In the genomic region with DNA sequence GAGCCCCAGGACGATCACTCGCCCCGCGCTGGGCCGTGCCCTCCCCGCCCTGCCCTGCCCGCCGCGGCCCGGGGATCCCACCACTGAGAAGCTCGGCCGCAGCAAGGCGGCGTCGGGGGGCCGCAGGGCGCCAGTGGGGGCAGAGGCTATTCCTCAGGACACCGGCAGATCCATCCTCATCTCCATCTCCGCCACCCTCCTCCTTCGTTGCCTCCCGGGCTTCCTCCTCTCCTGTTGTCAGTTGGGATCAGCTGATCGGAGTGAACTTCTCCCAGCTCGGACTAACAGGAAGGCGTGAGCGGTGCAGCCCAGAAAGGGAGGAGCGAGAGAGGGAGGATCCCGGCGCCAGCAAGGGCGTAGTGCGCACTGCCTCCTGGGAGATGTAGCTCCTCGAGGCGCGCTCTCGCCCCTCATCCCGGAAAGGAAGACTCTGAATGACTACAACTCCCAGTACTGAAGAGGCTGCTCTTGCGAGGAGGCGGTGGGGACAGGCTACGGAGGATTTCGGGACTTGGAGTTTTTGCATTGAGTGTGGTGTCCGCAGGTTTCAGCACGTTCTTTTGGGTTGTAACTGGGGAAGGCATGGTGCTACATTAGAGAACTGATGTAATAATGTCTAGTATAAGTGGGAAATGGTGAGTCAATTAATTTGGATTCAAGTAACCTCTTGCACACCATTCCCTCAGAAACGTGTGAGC, we compare ENCODE assay signal across 1 cellular context.
TF ChIP-seq lines count a peak whose summit lies in the region.

A gene with protein sequence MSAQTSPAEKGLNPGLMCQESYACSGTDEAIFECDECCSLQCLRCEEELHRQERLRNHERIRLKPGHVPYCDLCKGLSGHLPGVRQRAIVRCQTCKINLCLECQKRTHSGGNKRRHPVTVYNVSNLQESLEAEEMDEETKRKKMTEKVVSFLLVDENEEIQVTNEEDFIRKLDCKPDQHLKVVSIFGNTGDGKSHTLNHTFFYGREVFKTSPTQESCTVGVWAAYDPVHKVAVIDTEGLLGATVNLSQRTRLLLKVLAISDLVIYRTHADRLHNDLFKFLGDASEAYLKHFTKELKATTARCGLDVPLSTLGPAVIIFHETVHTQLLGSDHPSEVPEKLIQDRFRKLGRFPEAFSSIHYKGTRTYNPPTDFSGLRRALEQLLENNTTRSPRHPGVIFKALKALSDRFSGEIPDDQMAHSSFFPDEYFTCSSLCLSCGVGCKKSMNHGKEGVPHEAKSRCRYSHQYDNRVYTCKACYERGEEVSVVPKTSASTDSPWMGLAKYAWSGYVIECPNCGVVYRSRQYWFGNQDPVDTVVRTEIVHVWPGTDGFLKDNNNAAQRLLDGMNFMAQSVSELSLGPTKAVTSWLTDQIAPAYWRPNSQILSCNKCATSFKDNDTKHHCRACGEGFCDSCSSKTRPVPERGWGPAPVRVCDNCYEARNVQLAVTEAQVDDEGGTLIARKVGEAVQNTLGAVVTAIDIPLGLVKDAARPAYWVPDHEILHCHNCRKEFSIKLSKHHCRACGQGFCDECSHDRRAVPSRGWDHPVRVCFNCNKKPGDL (minus strand): TSS at position 262 of the 698 bp plus-strand sequence. CDS start 2,598 bp downstream, outside the sequence.

TF ChIP-seq in HepG2, 621 proteins besides CTCF, POLR2A, EP300 and RAD21 (continued from another document and continues in another):
- TF ChIP-seq, protein P1, sequence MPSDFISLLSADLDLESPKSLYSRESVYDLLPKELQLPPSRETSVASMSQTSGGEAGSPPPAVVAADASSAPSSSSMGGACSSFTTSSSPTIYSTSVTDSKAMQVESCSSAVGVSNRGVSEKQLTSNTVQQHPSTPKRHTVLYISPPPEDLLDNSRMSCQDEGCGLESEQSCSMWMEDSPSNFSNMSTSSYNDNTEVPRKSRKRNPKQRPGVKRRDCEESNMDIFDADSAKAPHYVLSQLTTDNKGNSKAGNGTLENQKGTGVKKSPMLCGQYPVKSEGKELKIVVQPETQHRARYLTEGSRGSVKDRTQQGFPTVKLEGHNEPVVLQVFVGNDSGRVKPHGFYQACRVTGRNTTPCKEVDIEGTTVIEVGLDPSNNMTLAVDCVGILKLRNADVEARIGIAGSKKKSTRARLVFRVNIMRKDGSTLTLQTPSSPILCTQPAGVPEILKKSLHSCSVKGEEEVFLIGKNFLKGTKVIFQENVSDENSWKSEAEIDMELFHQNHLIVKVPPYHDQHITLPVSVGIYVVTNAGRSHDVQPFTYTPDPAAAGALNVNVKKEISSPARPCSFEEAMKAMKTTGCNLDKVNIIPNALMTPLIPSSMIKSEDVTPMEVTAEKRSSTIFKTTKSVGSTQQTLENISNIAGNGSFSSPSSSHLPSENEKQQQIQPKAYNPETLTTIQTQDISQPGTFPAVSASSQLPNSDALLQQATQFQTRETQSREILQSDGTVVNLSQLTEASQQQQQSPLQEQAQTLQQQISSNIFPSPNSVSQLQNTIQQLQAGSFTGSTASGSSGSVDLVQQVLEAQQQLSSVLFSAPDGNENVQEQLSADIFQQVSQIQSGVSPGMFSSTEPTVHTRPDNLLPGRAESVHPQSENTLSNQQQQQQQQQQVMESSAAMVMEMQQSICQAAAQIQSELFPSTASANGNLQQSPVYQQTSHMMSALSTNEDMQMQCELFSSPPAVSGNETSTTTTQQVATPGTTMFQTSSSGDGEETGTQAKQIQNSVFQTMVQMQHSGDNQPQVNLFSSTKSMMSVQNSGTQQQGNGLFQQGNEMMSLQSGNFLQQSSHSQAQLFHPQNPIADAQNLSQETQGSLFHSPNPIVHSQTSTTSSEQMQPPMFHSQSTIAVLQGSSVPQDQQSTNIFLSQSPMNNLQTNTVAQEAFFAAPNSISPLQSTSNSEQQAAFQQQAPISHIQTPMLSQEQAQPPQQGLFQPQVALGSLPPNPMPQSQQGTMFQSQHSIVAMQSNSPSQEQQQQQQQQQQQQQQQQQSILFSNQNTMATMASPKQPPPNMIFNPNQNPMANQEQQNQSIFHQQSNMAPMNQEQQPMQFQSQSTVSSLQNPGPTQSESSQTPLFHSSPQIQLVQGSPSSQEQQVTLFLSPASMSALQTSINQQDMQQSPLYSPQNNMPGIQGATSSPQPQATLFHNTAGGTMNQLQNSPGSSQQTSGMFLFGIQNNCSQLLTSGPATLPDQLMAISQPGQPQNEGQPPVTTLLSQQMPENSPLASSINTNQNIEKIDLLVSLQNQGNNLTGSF (CRISPR knock-in tag; IDR thresholded peaks at IDR 0.05), result no peak
- no peak for TF ChIP-seq ZSCAN30 (CRISPR knock-in tag; IDR thresholded peaks at IDR 0.05)
- TF ChIP-seq, protein P2, sequence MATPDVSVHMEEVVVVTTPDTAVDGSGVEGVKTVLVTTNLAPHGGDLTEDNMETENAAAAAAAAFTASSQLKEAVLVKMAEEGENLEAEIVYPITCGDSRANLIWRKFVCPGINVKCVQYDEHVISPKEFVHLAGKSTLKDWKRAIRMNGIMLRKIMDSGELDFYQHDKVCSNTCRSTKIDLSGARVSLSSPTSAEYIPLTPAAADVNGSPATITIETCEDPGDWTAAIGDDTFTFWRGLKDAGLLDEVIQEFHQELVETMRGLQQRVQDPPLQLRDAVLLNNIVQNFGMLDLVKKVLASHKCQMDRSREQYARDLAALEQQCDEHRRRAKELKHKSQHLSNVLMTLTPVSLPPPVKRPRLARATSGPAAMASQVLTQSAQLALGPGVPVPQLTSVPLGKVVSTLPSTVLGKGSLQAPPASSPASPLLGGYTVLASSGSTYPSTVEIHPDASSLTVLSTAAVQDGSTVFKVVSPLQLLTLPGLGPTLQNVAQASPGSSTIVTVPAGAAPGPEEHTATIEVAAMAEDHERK (CRISPR knock-in tag; IDR thresholded peaks at IDR 0.05; ENCODE audit: low read depth), result peak; percentile 91
- TF ChIP-seq TCF7L2 (IDR thresholded peaks at IDR 0.05; ENCODE audit: low read depth, low read length), result no peak
- no peak for TF ChIP-seq RAD51 (IDR thresholded peaks at IDR 0.05; ENCODE audit: borderline replicate concordance)
- TF ChIP-seq, protein P3, sequence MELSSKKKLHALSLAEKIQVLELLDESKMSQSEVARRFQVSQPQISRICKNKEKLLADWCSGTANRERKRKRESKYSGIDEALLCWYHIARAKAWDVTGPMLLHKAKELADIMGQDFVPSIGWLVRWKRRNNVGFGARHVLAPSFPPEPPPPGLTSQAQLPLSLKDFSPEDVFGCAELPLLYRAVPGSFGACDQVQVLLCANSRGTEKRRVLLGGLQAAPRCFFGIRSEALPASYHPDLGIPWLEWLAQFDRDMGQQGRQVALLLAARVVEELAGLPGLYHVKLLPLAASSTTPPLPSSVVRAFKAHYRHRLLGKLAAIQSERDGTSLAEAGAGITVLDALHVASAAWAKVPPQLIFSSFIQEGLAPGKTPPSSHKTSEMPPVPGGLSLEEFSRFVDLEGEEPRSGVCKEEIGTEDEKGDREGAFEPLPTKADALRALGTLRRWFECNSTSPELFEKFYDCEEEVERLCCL (CRISPR knock-in tag; IDR thresholded peaks at IDR 0.05; ENCODE audit: borderline replicate concordance), result no peak
- TF ChIP-seq, protein P4, sequence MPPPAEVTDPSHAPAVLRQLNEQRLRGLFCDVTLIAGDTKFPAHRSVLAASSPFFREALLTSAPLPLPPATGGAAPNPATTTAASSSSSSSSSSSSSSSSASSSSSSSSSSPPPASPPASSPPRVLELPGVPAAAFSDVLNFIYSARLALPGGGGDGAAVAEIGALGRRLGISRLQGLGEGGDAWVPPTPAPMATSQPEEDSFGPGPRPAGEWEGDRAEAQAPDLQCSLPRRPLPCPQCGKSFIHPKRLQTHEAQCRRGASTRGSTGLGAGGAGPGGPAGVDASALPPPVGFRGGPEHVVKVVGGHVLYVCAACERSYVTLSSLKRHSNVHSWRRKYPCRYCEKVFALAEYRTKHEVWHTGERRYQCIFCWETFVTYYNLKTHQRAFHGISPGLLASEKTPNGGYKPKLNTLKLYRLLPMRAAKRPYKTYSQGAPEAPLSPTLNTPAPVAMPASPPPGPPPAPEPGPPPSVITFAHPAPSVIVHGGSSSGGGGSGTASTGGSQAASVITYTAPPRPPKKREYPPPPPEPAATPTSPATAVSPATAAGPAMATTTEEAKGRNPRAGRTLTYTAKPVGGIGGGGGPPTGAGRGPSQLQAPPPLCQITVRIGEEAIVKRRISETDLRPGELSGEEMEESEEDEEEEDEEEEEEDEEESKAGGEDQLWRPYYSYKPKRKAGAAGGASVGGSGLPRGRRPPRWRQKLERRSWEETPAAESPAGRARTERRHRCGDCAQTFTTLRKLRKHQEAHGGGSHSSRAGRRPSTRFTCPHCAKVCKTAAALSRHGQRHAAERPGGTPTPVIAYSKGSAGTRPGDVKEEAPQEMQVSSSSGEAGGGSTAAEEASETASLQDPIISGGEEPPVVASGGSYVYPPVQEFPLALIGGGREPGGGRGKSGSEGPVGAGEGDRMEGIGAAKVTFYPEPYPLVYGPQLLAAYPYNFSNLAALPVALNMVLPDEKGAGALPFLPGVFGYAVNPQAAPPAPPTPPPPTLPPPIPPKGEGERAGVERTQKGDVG (CRISPR knock-in tag; IDR thresholded peaks at IDR 0.05; ENCODE audit: borderline replicate concordance), result no peak
- TF ChIP-seq, protein P5, sequence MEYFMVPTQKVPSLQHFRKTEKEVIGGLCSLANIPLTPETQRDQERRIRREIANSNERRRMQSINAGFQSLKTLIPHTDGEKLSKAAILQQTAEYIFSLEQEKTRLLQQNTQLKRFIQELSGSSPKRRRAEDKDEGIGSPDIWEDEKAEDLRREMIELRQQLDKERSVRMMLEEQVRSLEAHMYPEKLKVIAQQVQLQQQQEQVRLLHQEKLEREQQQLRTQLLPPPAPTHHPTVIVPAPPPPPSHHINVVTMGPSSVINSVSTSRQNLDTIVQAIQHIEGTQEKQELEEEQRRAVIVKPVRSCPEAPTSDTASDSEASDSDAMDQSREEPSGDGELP (IDR thresholded peaks at IDR 0.05; ENCODE audit: borderline replicate concordance, low read depth), result peak; percentile 100
- peak; percentile 49; the same call in 1 of the 2 replicates for TF ChIP-seq ZNF768 (CRISPR knock-in tag; IDR thresholded peaks at IDR 0.05)
- no peak for TF ChIP-seq ZNF264 (CRISPR knock-in tag; IDR thresholded peaks at IDR 0.05)
- TF ChIP-seq, protein P6, sequence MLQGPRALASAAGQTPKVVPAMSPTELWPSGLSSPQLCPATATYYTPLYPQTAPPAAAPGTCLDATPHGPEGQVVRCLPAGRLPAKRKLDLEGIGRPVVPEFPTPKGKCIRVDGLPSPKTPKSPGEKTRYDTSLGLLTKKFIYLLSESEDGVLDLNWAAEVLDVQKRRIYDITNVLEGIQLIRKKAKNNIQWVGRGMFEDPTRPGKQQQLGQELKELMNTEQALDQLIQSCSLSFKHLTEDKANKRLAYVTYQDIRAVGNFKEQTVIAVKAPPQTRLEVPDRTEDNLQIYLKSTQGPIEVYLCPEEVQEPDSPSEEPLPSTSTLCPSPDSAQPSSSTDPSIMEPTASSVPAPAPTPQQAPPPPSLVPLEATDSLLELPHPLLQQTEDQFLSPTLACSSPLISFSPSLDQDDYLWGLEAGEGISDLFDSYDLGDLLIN (CRISPR knock-in tag; IDR thresholded peaks at IDR 0.05; ENCODE audit: borderline replicate concordance), result no peak
- peak; percentile 68 for TF ChIP-seq TAF15 (IDR thresholded peaks at IDR 0.05; ENCODE audit: low read depth, low read length, poor library complexity, severe bottlenecking)
- TF ChIP-seq ZNF598 (CRISPR knock-in tag; IDR thresholded peaks at IDR 0.05; ENCODE audit: borderline replicate concordance), result no peak
- TF ChIP-seq ZNF263 (CRISPR knock-in tag; IDR thresholded peaks at IDR 0.05), result peak; percentile 94
- TF ChIP-seq ZNF878 (CRISPR knock-in tag; IDR thresholded peaks at IDR 0.05), result no peak
- TF ChIP-seq, protein P7, sequence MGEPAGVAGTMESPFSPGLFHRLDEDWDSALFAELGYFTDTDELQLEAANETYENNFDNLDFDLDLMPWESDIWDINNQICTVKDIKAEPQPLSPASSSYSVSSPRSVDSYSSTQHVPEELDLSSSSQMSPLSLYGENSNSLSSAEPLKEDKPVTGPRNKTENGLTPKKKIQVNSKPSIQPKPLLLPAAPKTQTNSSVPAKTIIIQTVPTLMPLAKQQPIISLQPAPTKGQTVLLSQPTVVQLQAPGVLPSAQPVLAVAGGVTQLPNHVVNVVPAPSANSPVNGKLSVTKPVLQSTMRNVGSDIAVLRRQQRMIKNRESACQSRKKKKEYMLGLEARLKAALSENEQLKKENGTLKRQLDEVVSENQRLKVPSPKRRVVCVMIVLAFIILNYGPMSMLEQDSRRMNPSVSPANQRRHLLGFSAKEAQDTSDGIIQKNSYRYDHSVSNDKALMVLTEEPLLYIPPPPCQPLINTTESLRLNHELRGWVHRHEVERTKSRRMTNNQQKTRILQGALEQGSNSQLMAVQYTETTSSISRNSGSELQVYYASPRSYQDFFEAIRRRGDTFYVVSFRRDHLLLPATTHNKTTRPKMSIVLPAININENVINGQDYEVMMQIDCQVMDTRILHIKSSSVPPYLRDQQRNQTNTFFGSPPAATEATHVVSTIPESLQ (CRISPR knock-in tag; conservative IDR thresholded peaks at IDR 0.05), result no peak
- no peak for TF ChIP-seq ZNF841 (CRISPR knock-in tag; IDR thresholded peaks at IDR 0.05; ENCODE audit: borderline replicate concordance)
- TF ChIP-seq ZNF549 (CRISPR knock-in tag; IDR thresholded peaks at IDR 0.05), result no peak
- TF ChIP-seq SIX1 (CRISPR knock-in tag; IDR thresholded peaks at IDR 0.05; ENCODE audit: borderline replicate concordance), result peak; percentile 33; the same call in 1 of the 2 replicates
- TF ChIP-seq, protein P8, sequence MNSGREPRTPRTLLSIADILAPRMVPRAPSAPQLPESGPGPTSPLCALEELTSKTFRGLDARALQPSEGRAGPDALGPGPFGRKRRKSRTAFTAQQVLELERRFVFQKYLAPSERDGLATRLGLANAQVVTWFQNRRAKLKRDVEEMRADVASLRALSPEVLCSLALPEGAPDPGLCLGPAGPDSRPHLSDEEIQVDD (CRISPR knock-in tag; IDR thresholded peaks at IDR 0.05; ENCODE audit: borderline replicate concordance), result no peak
- no peak for TF ChIP-seq ZNF746 (CRISPR knock-in tag; IDR thresholded peaks at IDR 0.05)
- no peak for TF ChIP-seq CHD4 (IDR thresholded peaks at IDR 0.05; ENCODE audit: borderline replicate concordance, low read length)
- TF ChIP-seq ZNF879 (CRISPR knock-in tag; IDR thresholded peaks at IDR 0.05), result no peak
- 0 out of 2 replicates have a peak, but pooled peaks have one; percentile 45 for TF ChIP-seq ARNT2 (CRISPR knock-in tag; IDR thresholded peaks at IDR 0.05; ENCODE audit: low read depth)
- no peak for TF ChIP-seq TBP (CRISPR knock-in tag; IDR thresholded peaks at IDR 0.05)
- no peak for TF ChIP-seq RARG (CRISPR knock-in tag; IDR thresholded peaks at IDR 0.05; ENCODE audit: low read depth)
- TF ChIP-seq, protein P9, sequence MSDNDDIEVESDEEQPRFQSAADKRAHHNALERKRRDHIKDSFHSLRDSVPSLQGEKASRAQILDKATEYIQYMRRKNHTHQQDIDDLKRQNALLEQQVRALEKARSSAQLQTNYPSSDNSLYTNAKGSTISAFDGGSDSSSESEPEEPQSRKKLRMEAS (IDR thresholded peaks at IDR 0.05), result peak; percentile 68
- TF ChIP-seq MBD4 (IDR thresholded peaks at IDR 0.05; ENCODE audit: borderline replicate concordance, low read length), result no peak
- TF ChIP-seq CBFB (CRISPR knock-in tag; IDR thresholded peaks at IDR 0.05), result no peak
- TF ChIP-seq ATF7 (IDR thresholded peaks at IDR 0.05), result no peak
- TF ChIP-seq ATF7 (CRISPR knock-in tag; IDR thresholded peaks at IDR 0.05), result no peak
- TF ChIP-seq ZNF660 (CRISPR knock-in tag; IDR thresholded peaks at IDR 0.05; ENCODE audit: borderline replicate concordance, low read depth), result no peak
- TF ChIP-seq YEATS2 (CRISPR knock-in tag; IDR thresholded peaks at IDR 0.05; ENCODE audit: borderline replicate concordance), result peak; percentile 76
- no peak for TF ChIP-seq GATAD2A (CRISPR knock-in tag; IDR thresholded peaks at IDR 0.05)
- TF ChIP-seq MLLT10 (CRISPR knock-in tag; IDR thresholded peaks at IDR 0.05), result no peak
- no peak; the same call in 1 of the 2 replicates for TF ChIP-seq ZNF747 (CRISPR knock-in tag; IDR thresholded peaks at IDR 0.05; ENCODE audit: borderline replicate concordance)
- no peak for TF ChIP-seq PRMT3 (CRISPR knock-in tag; IDR thresholded peaks at IDR 0.05; ENCODE audit: borderline replicate concordance, low read depth)
- TF ChIP-seq ZNF75D (CRISPR knock-in tag; IDR thresholded peaks at IDR 0.05; ENCODE audit: borderline replicate concordance), result no peak
- no peak for TF ChIP-seq SP140L (CRISPR knock-in tag; IDR thresholded peaks at IDR 0.05; ENCODE audit: borderline replicate concordance)
